1 cellular context compared by ENCODE assay signal in genomic region chr6:148374040-148374439, GRCh38.
TF ChIP-seq lines count a peak whose summit lies in the region.

No MANE protein-coding gene starts in this region.

TF ChIP-seq in GM23338, 12 proteins besides CTCF, POLR2A, EP300 and RAD21 (continued from another document):
- TF ChIP-seq ZNF462 (CRISPR knock-in tag; IDR thresholded peaks at IDR 0.05) (no peak), STAT1 (IDR thresholded peaks at IDR 0.05; ENCODE audit: unreplicated experiment) (no peak), EZH2phosphoT487 (IDR thresholded peaks at IDR 0.05; ENCODE audit: unreplicated experiment) (no peak), ZNF331 (CRISPR knock-in tag; IDR thresholded peaks at IDR 0.05; ENCODE audit: low read depth) (no peak), ETS1 (IDR thresholded peaks at IDR 0.05) (no peak)
